ENCODE assay signal across 17 cellular contexts in genomic region chr9:114077162-114077837, GRCh38. TPM values are rescaled to one million over a fixed set of nuclear protein-coding genes. Genes with fewer than 3 reads are reported as not detected.
DNase-seq lines count a peak whose midpoint lies in the region; ATAC-seq, FAIRE-seq and TF ChIP-seq lines count a peak whose summit lies in the region.
"Had no signal": no experiment of that assay in that cellular context is flagged by ENCODE, and none has a peak within 500 bp of the region (broad histone marks: within the 10 kb centered on the region; RNA-seq: fewer than 3 reads in every experiment).

No MANE protein-coding gene starts in this region.

- 0 out of 2 replicates have a peak, but pooled peaks cover 2% of the 10 kb centered on the region for H3K36me3 ChIP-seq in Caco-2 (ENCODE audit: control insufficient read depth, insufficient read depth, low read length)
- no peaks in the 10 kb centered on the region for H3K36me3 ChIP-seq in H1 (ENCODE audit: control insufficient read depth in 2 of 4, insufficient read depth in 4 of 4, low read length in 3 of 4)
- no peaks in the 10 kb centered on the region for H3K36me3 ChIP-seq in osteoblast (ENCODE audit: insufficient read depth, low read length)

- H3K4me2 ChIP-seq in H1 (ENCODE audit: insufficient read depth in 1 of 2, low read depth in 2 of 2, low read length in 2 of 2) (no peak overlapping the region), osteoblast (ENCODE audit: insufficient read depth, low read length) (no peak overlapping the region)

- no peak for FAIRE-seq in H1 (lab: Jason Lieb, UNC)
- FAIRE-seq: GM12878 had no signal

- WGBS in H1 (ENCODE audit: extremely low coverage in 1 of 2, insufficient coverage in 1 of 2, insufficient read length in 1 of 2, insufficient replicate concordance in 2 of 2, low coverage in 1 of 2, low lambda C conversion rate in 2 of 2, missing lambda C conversion rate in 1 of 2), 2 experiments = 84% methylated on average over 7 of the region's 7 CpGs; no CpG with 5 or more reads in 1 of the 2 experiments

- no peak for TF ChIP-seq EP300 in H1 (IDR thresholded peaks at IDR 0.05; ENCODE audit: borderline replicate concordance in 1 of 2, low read depth in 2 of 2, low read length in 2 of 2)

- no peaks in the 10 kb centered on the region for H3K79me1 ChIP-seq in H1 (ENCODE audit: low read depth, low read length)

- no peaks in the 10 kb centered on the region for H3K79me2 ChIP-seq in H1 (ENCODE audit: control insufficient read depth in 1 of 2, insufficient read depth in 2 of 2, low read length in 2 of 2)
- H3K79me2 ChIP-seq in osteoblast (ENCODE audit: insufficient read depth, low read length) = no peaks in the 10 kb centered on the region

- no peak overlapping the region for H4K8ac ChIP-seq in H1 (ENCODE audit: extremely low read depth, insufficient read depth, low read length)

- H3K23ac ChIP-seq in H1 (ENCODE audit: insufficient read length) = no peak overlapping the region

- peak overlapping the region; percentile 9; the same call in 1 of the 2 replicates for H2BK5ac ChIP-seq in H1 (ENCODE audit: low read depth, low read length)

- H3K4me3 Mint-ChIP-seq in Caco-2 (ENCODE audit: unreplicated experiment) = no peak overlapping the region
- no peak overlapping the region for H3K4me3 Mint-ChIP-seq in naive thymus-derived CD8-positive, alpha-beta T cell

- no peaks in the 10 kb centered on the region for H3K27me3 Mint-ChIP-seq in Caco-2 (ENCODE audit: insufficient read depth, unreplicated experiment)
- peaks cover 7 to 35% (median 28%) of the 10 kb centered on the region in 5 donors for H3K27me3 Mint-ChIP-seq in naive thymus-derived CD8-positive, alpha-beta T cell

- H3K27ac Mint-ChIP-seq in Caco-2 (ENCODE audit: unreplicated experiment) = peak overlapping the region; percentile 79
- no peak overlapping the region for H3K27ac Mint-ChIP-seq in naive thymus-derived CD8-positive, alpha-beta T cell

- no peak for TF ChIP-seq RAD21 in H1 (IDR thresholded peaks at IDR 0.05 in 1 of 2, conservative IDR thresholded peaks at IDR 0.05 in 1 of 2; ENCODE audit: low read depth in 2 of 2, low read length in 2 of 2)

- no peaks in the 10 kb centered on the region; the same call in 1 of the 2 replicates for H3K23me2 ChIP-seq in H1 (ENCODE audit: low read depth, low read length)

- H3K4me1 ChIP-seq in Caco-2 (peaks cover 46% of the 10 kb centered on the region), H1 (replicated peaks in 1 of 4; ENCODE audit: control insufficient read depth in 3 of 4, insufficient read depth in 4 of 4, low read length in 3 of 4) (peaks cover 0 to 6% (median 3%) of the 10 kb centered on the region in 4 experiments; a peak in 4 of 7 replicates), osteoblast (ENCODE audit: insufficient read depth, low read length) (no peaks in the 10 kb centered on the region)

- CTCF ChIA-PET in Caco-2 (lab: Charles Lee) (no interaction called here), H1 (lab: Charles Lee; ENCODE audit: partially characterized antibody) (interaction anchor here (0.6 to 10.3 kb wide), 15 partner anchors 11 to 395 kb away, joined by 3 to 144 read pairs (median 3); no protein-coding TSS in a partner anchor), RWPE1 (lab: Yijun Ruan, JAX) (interaction anchor here (0.7 kb wide), 1 partner anchor 294 kb away, joined by 5 read pairs; no protein-coding TSS in a partner anchor)

- no peak for TF ChIP-seq POLR2A in H1 (IDR thresholded peaks at IDR 0.05; ENCODE audit: control extremely low read depth in 1 of 2, low read depth in 2 of 2, low read length in 2 of 2)

- no peaks in the 10 kb centered on the region for H3K27me3 ChIP-seq in Caco-2 (replicated peaks; ENCODE audit: control insufficient read depth, insufficient read depth, low read length)
- peaks cover 0 to 3% (median under 1%) of the 10 kb centered on the region in 4 experiments; a peak in 3 of 7 replicates for H3K27me3 ChIP-seq in H1 (replicated peaks in 1 of 4; ENCODE audit: control insufficient read depth in 3 of 4, extremely low read depth in 1 of 4, insufficient read depth in 3 of 4, low read length in 3 of 4)
- H3K27me3 ChIP-seq in osteoblast (ENCODE audit: insufficient read depth, low read length) = peaks cover 35% of the 10 kb centered on the region

- no peak overlapping the region for H3K9ac ChIP-seq in H1 (replicated peaks in 1 of 4; ENCODE audit: extremely low read depth in 1 of 4, low read depth in 3 of 4, low read length in 3 of 4)

- H4K20me1 ChIP-seq in H1 (replicated peaks in 1 of 2; ENCODE audit: control insufficient read depth in 1 of 2, insufficient read depth in 2 of 2, low read length in 2 of 2) (peaks cover 0 to under 1% of the 10 kb centered on the region in 2 experiments), osteoblast (ENCODE audit: insufficient read depth, low read length) (no peaks in the 10 kb centered on the region)

- BruUV-seq in Caco-2 (replicated peaks; lab: Mats Ljungman, UMichigan) = no TSS peak

- 0 out of 2 replicates have a peak overlapping the region, but pooled peaks have one; percentile 17 for H2BK12ac ChIP-seq in H1 (ENCODE audit: low read depth, low read length)

- H3K4me1 Mint-ChIP-seq in Caco-2 (ENCODE audit: low read depth, unreplicated experiment) = peaks cover 37% of the 10 kb centered on the region
- peaks cover 0 to 3% (median 0%) of the 10 kb centered on the region in 4 donors for H3K4me1 Mint-ChIP-seq in naive thymus-derived CD8-positive, alpha-beta T cell

- no peak overlapping the region for H3K18ac ChIP-seq in H1 (ENCODE audit: extremely low read depth, low read length)

- H2BK20ac ChIP-seq in H1 (ENCODE audit: low read length) = peak overlapping the region; percentile 61; the same call in 1 of the 2 replicates

- no peak overlapping the region for H3K14ac ChIP-seq in H1 (ENCODE audit: insufficient read length)

- ATAC-seq in naive thymus-derived CD8-positive, alpha-beta T cell = no peak
- ATAC-seq in HG03280 (IDR thresholded peaks at IDR 0.05; ENCODE audit: unreplicated experiment) = no peak
- ATAC-seq: GM12878, HCT116, Panc1 had no signal

- H3K9me3 Mint-ChIP-seq in Caco-2 (ENCODE audit: unreplicated experiment) = peaks cover 10% of the 10 kb centered on the region
- H3K9me3 Mint-ChIP-seq in naive thymus-derived CD8-positive, alpha-beta T cell = peaks cover 0 to 3% (median 0%) of the 10 kb centered on the region in 9 donors

- TF ChIP-seq CTCF in Caco-2 (IDR thresholded peaks at IDR 0.05; ENCODE audit: insufficient read depth in 1 of 2, low read depth in 1 of 2, low read length in 1 of 2, severe bottlenecking in 1 of 2, unreplicated experiment in 1 of 2) = no peak
- TF ChIP-seq CTCF in H1 (IDR thresholded peaks at IDR 0.05; ENCODE audit: control extremely low read depth in 1 of 3, insufficient read depth in 1 of 3, low read depth in 1 of 3, low read length in 3 of 3) = no peak
- TF ChIP-seq CTCF in osteoblast (IDR thresholded peaks at IDR 0.05; ENCODE audit: extremely low read depth, low read depth, low read length) = no peak
- no peak for TF ChIP-seq CTCF in RWPE1 (conservative IDR thresholded peaks at IDR 0.05; ENCODE audit: low read depth)

- H3K27ac ChIP-seq in H1 (ENCODE audit: low read depth, low read length) = no peak overlapping the region; the same call in 1 of the 2 replicates
- H3K27ac ChIP-seq in osteoblast (ENCODE audit: low read depth, low read length) = no peak overlapping the region
- H3K27ac ChIP-seq in RWPE1 = no peak overlapping the region

- intact Hi-C loops in Caco-2 (cut with micrococcal nuclease; ENCODE audit: unreplicated experiment) = no loop called here

- no peak overlapping the region for H3K4ac ChIP-seq in H1 (replicated peaks; ENCODE audit: insufficient read length, low read depth, low read length)

- no peak overlapping the region for H2BK120ac ChIP-seq in H1 (replicated peaks; ENCODE audit: low read depth, low read length)

- no peak overlapping the region for H3K4me3 ChIP-seq in Caco-2 (ENCODE audit: low read depth, low read length)
- no peak overlapping the region for H3K4me3 ChIP-seq in H1 (ENCODE audit: extremely low read depth in 1 of 4, insufficient read depth in 2 of 4, low read depth in 3 of 4, low read length in 4 of 4)
- H3K4me3 ChIP-seq in osteoblast (ENCODE audit: insufficient read depth, low read length) = no peak overlapping the region
- H3K4me3 ChIP-seq: GM12878 had no signal

- H3K9me3 ChIP-seq in Caco-2 (peaks cover 6% of the 10 kb centered on the region; the same call in 1 of the 2 replicates), H1 (ENCODE audit: insufficient read depth in 2 of 2, low read depth in 1 of 2, low read length in 1 of 2) (no peaks in the 10 kb centered on the region), osteoblast (ENCODE audit: low read depth, low read length) (no peaks in the 10 kb centered on the region)

- POLR2A ChIA-PET in Caco-2 (lab: Charles Lee) = no interaction called here
- POLR2A ChIA-PET in H1 (lab: Charles Lee; ENCODE audit: partially characterized antibody) = no interaction called here
- POLR2A ChIA-PET in naive thymus-derived CD8-positive, alpha-beta T cell (lab: Charles Lee) = no interaction called here
- POLR2A ChIA-PET in RWPE1 (lab: Yijun Ruan, JAX; ENCODE audit: low non-redundant PET) = no interaction called here

- H4K5ac ChIP-seq in H1 (ENCODE audit: insufficient read length, low read depth, low read length) = no peak overlapping the region

- DNase-seq in Caco-2 (no peak), H1 (ENCODE audit: low read depth in 1 of 2, low spot score in 2 of 2) (no peak), osteoblast (ENCODE audit: insufficient read length, low spot score, missing footprints) (peak; percentile 14), COLO829 (ENCODE audit: low spot score) (no peak), RWPE1 (ENCODE audit: low spot score) (no peak)
- DNase-seq in naive thymus-derived CD8-positive, alpha-beta T cell = no peak
- DNase-seq: DND-41, Karpas-422, MV-4-11, NCI-H1694, NCI-H2081, NCI-H2171, NCI-H524 had no signal

- H2AK5ac ChIP-seq in H1 (ENCODE audit: low read depth, low read length) = no peak overlapping the region

- H2BK15ac ChIP-seq in H1 (ENCODE audit: low read length) = no peak overlapping the region

- H2AFZ ChIP-seq in H1 (ENCODE audit: low read length) (no peak overlapping the region), osteoblast (ENCODE audit: low read length) (no peak overlapping the region)

- H3K56ac ChIP-seq in H1 (replicated peaks; ENCODE audit: insufficient read length, low read depth, low read length) = no peak overlapping the region

- peak overlapping the region; percentile 6 for H4K91ac ChIP-seq in H1 (replicated peaks; ENCODE audit: insufficient read length, low read length)

- no peaks in the 10 kb centered on the region for H3K36me3 Mint-ChIP-seq in Caco-2 (ENCODE audit: insufficient read depth, unreplicated experiment)
- no peaks in the 10 kb centered on the region for H3K36me3 Mint-ChIP-seq in naive thymus-derived CD8-positive, alpha-beta T cell

RNA-seq across cellular contexts. Expression of gene AMBP, which starts 0.8 kb away (rescaled TPM):
- total RNA-seq in Caco-2 (2022) (2.2 and 2.6 TPM in 2 replicates), osteoblast (not detected in 2 replicates)
- 3.0 and 3.1 TPM in 2 replicates for total RNA-seq in H1 (2021; fragmentation: NEBNext Ultra II Directional; extraction: Animal tissue kit (Norgen Biotek cat#: 25700))
- 4.0 and 4.9 TPM in 2 replicates for polyA plus RNA-seq in H1 (2011; rRNA removed)
- 6.0 TPM for polyA plus RNA-seq in H1 (2011; cell fraction: cytosol; rRNA removed)
- 6.0 TPM for polyA plus RNA-seq in H1 (2011; cell fraction: nucleus; rRNA removed)
- polyA plus RNA-seq in H1 (2012, experiment 1 of 2) = 3.3 to 5.6 TPM (median 4.6 TPM) in 4 replicates
- polyA plus RNA-seq in H1 (2012, experiment 2 of 2) = 5.3 TPM
- 6.0 TPM for polyA plus RNA-seq in H1 (2013, experiment 1 of 2)
- 6.6 TPM for polyA plus RNA-seq in H1 (2013, experiment 2 of 2)
- polyA minus RNA-seq in H1 (2011; rRNA and poly(A)+ RNA removed) = 1.9 and 3.4 TPM in 2 replicates
- 2.7 TPM for polyA minus RNA-seq in H1 (2011; cell fraction: cytosol; rRNA and poly(A)+ RNA removed)
- 2.3 TPM for polyA minus RNA-seq in H1 (2011; cell fraction: nucleus; rRNA and poly(A)+ RNA removed)
- not detected for total RNA-seq in naive thymus-derived CD8-positive, alpha-beta T cell
- not detected for polyA plus RNA-seq in naive thymus-derived CD8-positive, alpha-beta T cell

RNA-seq across cellular contexts. Expression of gene KIF12, which starts 21.8 kb away (rescaled TPM):
- 54.6 and 55.0 TPM in 2 replicates for total RNA-seq in Caco-2 (2022)
- total RNA-seq in H1 (2021; fragmentation: NEBNext Ultra II Directional; extraction: Animal tissue kit (Norgen Biotek cat#: 25700)) = 3.4 and 3.9 TPM in 2 replicates
- 2.9 and 5.2 TPM in 2 replicates for polyA plus RNA-seq in H1 (2011; rRNA removed)
- 3.7 TPM for polyA plus RNA-seq in H1 (2011; cell fraction: cytosol; rRNA removed)
- 33.3 TPM for polyA plus RNA-seq in H1 (2011; cell fraction: nucleus; rRNA removed)
- polyA plus RNA-seq in H1 (2012, experiment 1 of 2) = 2.9 to 3.5 TPM (median 3.4 TPM) in 4 replicates
- polyA plus RNA-seq in H1 (2012, experiment 2 of 2) = 2.0 TPM
- 2.1 TPM for polyA plus RNA-seq in H1 (2013, experiment 1 of 2)
- 1.1 TPM for polyA plus RNA-seq in H1 (2013, experiment 2 of 2)
- polyA minus RNA-seq in H1 (2011; rRNA and poly(A)+ RNA removed) = 3.6 and 4.0 TPM in 2 replicates
- polyA minus RNA-seq in H1 (2011; cell fraction: cytosol; rRNA and poly(A)+ RNA removed) = 1.9 TPM
- polyA minus RNA-seq in H1 (2011; cell fraction: nucleus; rRNA and poly(A)+ RNA removed) = 3.6 TPM
- not detected in 2 replicates for total RNA-seq in osteoblast
- total RNA-seq in naive thymus-derived CD8-positive, alpha-beta T cell = not detected
- not detected for polyA plus RNA-seq in naive thymus-derived CD8-positive, alpha-beta T cell
- total RNA-seq: GM12878 had no signal
- polyA plus RNA-seq: GM12878 had no signal

Comparison
In these comparisons a context has a peak if more than half of its experiments do, and no peak if none do; other contexts are left out.
1. RNA of gene KIF12, which starts 21.8 kb away (total RNA-seq): 54.6 to 55.0 TPM in Caco-2; 3.4 to 3.9 TPM in H1, not detected in osteoblast and not detected in naive thymus-derived CD8-positive, alpha-beta T cell; every median in the first group is over 10 times any median in the second.